ENCODE assay signal across 13 cellular contexts in the genomic region with DNA sequence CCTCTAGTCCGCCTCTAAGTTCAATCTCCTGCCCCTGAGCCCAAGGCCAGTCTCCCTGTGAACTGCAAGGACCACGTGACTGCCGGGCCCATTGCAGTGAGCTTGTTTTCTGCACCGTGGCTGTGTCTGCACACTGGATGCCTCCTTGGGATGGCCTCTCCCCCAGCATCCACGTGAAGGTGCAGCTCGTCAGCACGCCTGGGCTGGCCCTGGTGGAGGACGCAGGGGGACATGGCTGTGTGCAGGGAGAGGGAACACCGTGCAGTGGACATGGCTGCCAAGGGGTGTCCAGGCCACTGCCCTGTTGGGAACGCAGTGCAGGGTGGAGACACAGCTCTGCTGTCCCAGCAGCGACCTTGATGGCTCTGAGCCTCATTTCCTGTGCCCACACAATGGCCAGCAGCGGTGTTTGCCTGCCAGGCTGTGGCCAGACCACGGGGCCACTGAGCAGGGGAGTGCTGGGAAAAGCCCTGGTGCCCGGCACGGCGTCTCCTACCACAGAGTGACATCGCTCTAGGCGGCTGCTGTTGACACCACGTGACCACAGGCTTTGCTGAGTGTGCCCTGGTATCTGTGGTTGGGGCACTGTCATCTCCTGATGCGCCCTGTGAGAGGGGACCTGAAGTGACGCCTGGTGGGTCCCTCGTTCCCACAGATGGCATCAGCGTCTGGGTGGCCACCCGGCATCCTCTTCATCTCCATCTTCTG. TPM values are rescaled to one million over a fixed set of nuclear protein-coding genes. Genes with fewer than 3 reads are reported as not detected.
DNase-seq lines count a peak whose midpoint lies in the region; ATAC-seq and TF ChIP-seq lines count a peak whose summit lies in the region.
"Had no signal": no experiment of that assay in that cellular context is flagged by ENCODE, and none has a peak within 500 bp of the region (broad histone marks: within the 10 kb centered on the region; RNA-seq: fewer than 3 reads in every experiment).

No MANE protein-coding gene starts in this region.

- no peak overlapping the region for H3K27ac ChIP-seq in tibial artery

- H3K4me3 ChIP-seq in adipocyte (ENCODE audit: low read length) (no peak overlapping the region), tibial artery (no peak overlapping the region)

- H3K9ac ChIP-seq in adipocyte (ENCODE audit: low read length), result peak overlapping the region; percentile 69

- no peaks in the 10 kb centered on the region for H3K36me3 ChIP-seq in adipocyte (ENCODE audit: control insufficient read depth, insufficient read depth, low read length, severe bottlenecking)
- H3K36me3 ChIP-seq in tibial artery, result no peaks in the 10 kb centered on the region

- no peak overlapping the region for H3K4me3 Mint-ChIP-seq in activated CD8-positive, alpha-beta T cell treated with anti-CD3 and anti-CD28 coated beads, Interleukin-2, amount 10 ng/mL, durations not matched to agents 7 days and 5 days
- no peak overlapping the region for H3K4me3 Mint-ChIP-seq in activated CD8-positive, alpha-beta T cell treated with anti-CD3 and anti-CD28 coated beads for 36 hours
- H3K4me3 Mint-ChIP-seq in mesothelial cell of epicardium, result no peak overlapping the region
- H3K4me3 Mint-ChIP-seq: memory B cell had no signal

- H3K36me3 Mint-ChIP-seq in activated CD8-positive, alpha-beta T cell treated with anti-CD3 and anti-CD28 coated beads, Interleukin-2, amount 10 ng/mL, durations not matched to agents 7 days and 5 days (ENCODE audit: low read depth), result peaks cover 51% of the 10 kb centered on the region
- peaks cover 19% of the 10 kb centered on the region for H3K36me3 Mint-ChIP-seq in activated CD8-positive, alpha-beta T cell treated with anti-CD3 and anti-CD28 coated beads for 36 hours (ENCODE audit: low read depth)
- H3K36me3 Mint-ChIP-seq in mesothelial cell of epicardium, result no peaks in the 10 kb centered on the region
- H3K36me3 Mint-ChIP-seq: memory B cell had no signal

- CTCF ChIA-PET in activated CD8-positive, alpha-beta T cell treated with anti-CD3 and anti-CD28 coated beads, Interleukin-2, amount 10 ng/mL, durations not matched to agents 7 days and 5 days (lab: Charles Lee), result interaction anchor here (0.6 to 2.3 kb wide), 2 partner anchors 9 to 13 kb away, joined by 3 to 7 read pairs; no protein-coding TSS in a partner anchor
- CTCF ChIA-PET in activated CD8-positive, alpha-beta T cell treated with anti-CD3 and anti-CD28 coated beads for 36 hours (lab: Charles Lee), result interaction anchor here (0.7 to 1.0 kb wide), 4 partner anchors 15 to 157 kb away, joined by 3 to 4 read pairs (median 3); no protein-coding TSS in a partner anchor

- intact Hi-C loops in activated CD8-positive, alpha-beta T cell treated with anti-CD3 and anti-CD28 coated beads for 36 hours (cut with micrococcal nuclease), result no loop called here
- intact Hi-C loops in tibial artery (cut with DNase I; ENCODE audit: low total_unique reads), result no loop called here

- no peaks in the 10 kb centered on the region for H3K9me3 ChIP-seq in adipocyte (ENCODE audit: control insufficient read depth, low read length)
- H3K9me3 ChIP-seq in tibial artery, result no peaks in the 10 kb centered on the region

- peaks cover 35% of the 10 kb centered on the region for H3K4me1 Mint-ChIP-seq in activated CD8-positive, alpha-beta T cell treated with anti-CD3 and anti-CD28 coated beads, Interleukin-2, amount 10 ng/mL, durations not matched to agents 7 days and 5 days (ENCODE audit: low read depth)
- H3K4me1 Mint-ChIP-seq in activated CD8-positive, alpha-beta T cell treated with anti-CD3 and anti-CD28 coated beads for 36 hours (ENCODE audit: low read depth), result peaks cover 16% of the 10 kb centered on the region
- peaks cover 42% of the 10 kb centered on the region for H3K4me1 Mint-ChIP-seq in mesothelial cell of epicardium
- H3K4me1 Mint-ChIP-seq: memory B cell had no signal

- no peaks in the 10 kb centered on the region for H3K27me3 ChIP-seq in adipocyte (replicated peaks; ENCODE audit: control insufficient read depth, insufficient read depth, low read length)
- peaks cover 0 to 5% of the 10 kb centered on the region in 2 donors for H3K27me3 ChIP-seq in tibial artery

- POLR2A ChIA-PET in activated CD8-positive, alpha-beta T cell treated with anti-CD3 and anti-CD28 coated beads, Interleukin-2, amount 10 ng/mL, durations not matched to agents 7 days and 5 days (lab: Charles Lee), result no interaction called here
- POLR2A ChIA-PET in activated CD8-positive, alpha-beta T cell treated with anti-CD3 and anti-CD28 coated beads for 36 hours (lab: Charles Lee), result no interaction called here

- H3K27ac Mint-ChIP-seq in activated CD8-positive, alpha-beta T cell treated with anti-CD3 and anti-CD28 coated beads, Interleukin-2, amount 10 ng/mL, durations not matched to agents 7 days and 5 days, result peak overlapping the region; percentile 65
- no peak overlapping the region for H3K27ac Mint-ChIP-seq in activated CD8-positive, alpha-beta T cell treated with anti-CD3 and anti-CD28 coated beads for 36 hours
- peak overlapping the region; percentile 93 for H3K27ac Mint-ChIP-seq in mesothelial cell of epicardium
- H3K27ac Mint-ChIP-seq: memory B cell had no signal

- H3K4me1 ChIP-seq in adipocyte (ENCODE audit: control insufficient read depth, insufficient read depth, low read length), result peaks cover 9% of the 10 kb centered on the region
- peaks cover 0 to 15% (median 0%) of the 10 kb centered on the region in 4 donors for H3K4me1 ChIP-seq in tibial artery

- TF ChIP-seq CTCF in activated CD8-positive, alpha-beta T cell treated with anti-CD3 and anti-CD28 coated beads for 36 hours (IDR thresholded peaks at IDR 0.05), result no peak
- no peak for TF ChIP-seq CTCF in mesothelial cell of epicardium (IDR thresholded peaks at IDR 0.05; ENCODE audit: unreplicated experiment)
- TF ChIP-seq CTCF in tibial artery (IDR thresholded peaks at IDR 0.05), result no peak

- no peak for DNase-seq in activated CD8-positive, alpha-beta T cell treated with anti-CD3 and anti-CD28 coated beads, Interleukin-2, amount 10 ng/mL, durations not matched to agents 7 days and 5 days
- DNase-seq in activated CD8-positive, alpha-beta T cell treated with anti-CD3 and anti-CD28 coated beads for 36 hours, result no peak
- DNase-seq in adipocyte (ENCODE audit: low read depth), result no peak
- no peak for DNase-seq in mesothelial cell of epicardium (ENCODE audit: low spot score in 2 of 2, unreplicated experiment in 2 of 2)
- peak; percentile 10 to 53 for DNase-seq in tibial artery
- no peak for DNase-seq in NCI-H2107 treated with DMSO at 0.1 percent for 48 hours (lab: John Stamatoyannopoulos, UW; ENCODE audit: unreplicated experiment)
- DNase-seq in GDM1 (lab: John Stamatoyannopoulos, UW), result no peak
- DNase-seq: activated gamma-delta T cell; cortex of kidney; NCI-H1417 treated with DMSO at 0.1 percent for 48 hours; stimulated activated naive CD4-positive, alpha-beta T cell had no signal

- no peaks in the 10 kb centered on the region for H3K9me3 Mint-ChIP-seq in activated CD8-positive, alpha-beta T cell treated with anti-CD3 and anti-CD28 coated beads, Interleukin-2, amount 10 ng/mL, durations not matched to agents 7 days and 5 days (ENCODE audit: insufficient read depth)
- no peaks in the 10 kb centered on the region for H3K9me3 Mint-ChIP-seq in activated CD8-positive, alpha-beta T cell treated with anti-CD3 and anti-CD28 coated beads for 36 hours
- peaks cover 1% of the 10 kb centered on the region for H3K9me3 Mint-ChIP-seq in mesothelial cell of epicardium
- H3K9me3 Mint-ChIP-seq: memory B cell had no signal

- peak; percentile 14 for ATAC-seq in activated CD8-positive, alpha-beta T cell treated with anti-CD3 and anti-CD28 coated beads, Interleukin-2, amount 10 ng/mL, durations not matched to agents 7 days and 5 days
- no peak for ATAC-seq in activated CD8-positive, alpha-beta T cell treated with anti-CD3 and anti-CD28 coated beads for 36 hours
- no peak for ATAC-seq in SK-N-SH treated with all-trans-retinoic acid at 6 μM for 48 hours

- no peaks in the 10 kb centered on the region for H3K27me3 Mint-ChIP-seq in activated CD8-positive, alpha-beta T cell treated with anti-CD3 and anti-CD28 coated beads, Interleukin-2, amount 10 ng/mL, durations not matched to agents 7 days and 5 days (ENCODE audit: low read depth)
- no peaks in the 10 kb centered on the region for H3K27me3 Mint-ChIP-seq in activated CD8-positive, alpha-beta T cell treated with anti-CD3 and anti-CD28 coated beads for 36 hours
- no peaks in the 10 kb centered on the region for H3K27me3 Mint-ChIP-seq in mesothelial cell of epicardium (ENCODE audit: low read depth)

TF ChIP-seq in SK-N-SH treated with all-trans-retinoic acid at 6 μM for 48 hours, 23 proteins besides CTCF, POLR2A, EP300 and RAD21 (continues in another document):
- TF ChIP-seq TOX (CRISPR knock-in tag; IDR thresholded peaks at IDR 0.05; ENCODE audit: borderline replicate concordance) (no peak), ZNF8 (CRISPR knock-in tag; IDR thresholded peaks at IDR 0.05) (no peak), SNAI2 (CRISPR knock-in tag; IDR thresholded peaks at IDR 0.05) (no peak), ISL1 (CRISPR knock-in tag; IDR thresholded peaks at IDR 0.05) (no peak), ZNF70 (CRISPR knock-in tag; IDR thresholded peaks at IDR 0.05) (no peak), ESRRG (CRISPR knock-in tag; IDR thresholded peaks at IDR 0.05) (no peak), GLIS3 (CRISPR knock-in tag; IDR thresholded peaks at IDR 0.05) (no peak), RARB (CRISPR knock-in tag; IDR thresholded peaks at IDR 0.05) (no peak), PPARA (CRISPR knock-in tag; IDR thresholded peaks at IDR 0.05; ENCODE audit: borderline replicate concordance) (no peak)

RNA-seq across cellular contexts. Expression of gene EXOC3, which starts 26.9 kb away (rescaled TPM):
- total RNA-seq in activated CD8-positive, alpha-beta T cell treated with anti-CD3 and anti-CD28 coated beads, Interleukin-2, amount 10 ng/mL, durations not matched to agents 7 days and 5 days, result 10 to 100 TPM; 62.2 to 62.3 TPM
- 10 to 100 TPM; 65.9 to 67.6 TPM for total RNA-seq in activated CD8-positive, alpha-beta T cell treated with anti-CD3 and anti-CD28 coated beads for 36 hours
- 70.4 to 73.5 TPM (median 71.2 TPM) in 3 replicates for total RNA-seq in mesothelial cell of epicardium

Comparison
In these comparisons a context has a peak if more than half of its experiments do, and no peak if none do; other contexts are left out.
1. DNase-seq: peak in tibial artery (2 of 2); none in activated CD8-positive, alpha-beta T cell treated with anti-CD3 and anti-CD28 coated beads, Interleukin-2, amount 10 ng/mL, durations not matched to agents 7 days and 5 days (single experiment), activated CD8-positive, alpha-beta T cell treated with anti-CD3 and anti-CD28 coated beads for 36 hours (single experiment), adipocyte (single experiment), mesothelial cell of epicardium (0 of 2), NCI-H2107 treated with DMSO at 0.1 percent for 48 hours (single experiment) and GDM1 (single experiment).